In the genomic region with DNA sequence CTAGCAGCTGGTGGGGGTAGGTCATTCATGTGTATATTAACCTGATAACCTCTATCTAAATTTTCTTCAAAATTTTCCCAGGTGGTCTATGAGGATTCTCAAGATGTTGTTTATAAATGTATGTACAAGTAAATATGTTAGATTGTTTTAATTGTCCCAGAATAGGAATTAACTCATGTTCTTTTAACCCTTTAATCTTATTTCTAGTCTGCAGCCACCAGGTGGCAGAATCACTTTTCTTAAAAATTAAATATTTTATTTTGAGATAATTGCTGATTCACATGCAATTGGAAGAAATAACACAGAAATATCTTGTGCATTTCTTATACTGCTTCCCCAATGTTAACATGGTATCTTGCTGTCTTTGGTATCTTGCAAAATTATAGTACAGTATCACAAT, we compare ENCODE assay signal across 3 cellular contexts.
TF ChIP-seq lines count a peak whose summit lies in the region.

No MANE protein-coding gene starts in this region.

TF ChIP-seq in IMR-90, 13 proteins besides CTCF, POLR2A, EP300 and RAD21:
- TF ChIP-seq MXI1 (IDR thresholded peaks at IDR 0.05; ENCODE audit: borderline replicate concordance, low read depth, low read length) (no peak), SMC3 (IDR thresholded peaks at IDR 0.05; ENCODE audit: low read depth, low read length) (peak; percentile 34; the same call in 1 of the 2 replicates)

TF ChIP-seq in GM12878, 131 proteins besides CTCF, POLR2A, EP300 and RAD21:
- TF ChIP-seq, protein P1, sequence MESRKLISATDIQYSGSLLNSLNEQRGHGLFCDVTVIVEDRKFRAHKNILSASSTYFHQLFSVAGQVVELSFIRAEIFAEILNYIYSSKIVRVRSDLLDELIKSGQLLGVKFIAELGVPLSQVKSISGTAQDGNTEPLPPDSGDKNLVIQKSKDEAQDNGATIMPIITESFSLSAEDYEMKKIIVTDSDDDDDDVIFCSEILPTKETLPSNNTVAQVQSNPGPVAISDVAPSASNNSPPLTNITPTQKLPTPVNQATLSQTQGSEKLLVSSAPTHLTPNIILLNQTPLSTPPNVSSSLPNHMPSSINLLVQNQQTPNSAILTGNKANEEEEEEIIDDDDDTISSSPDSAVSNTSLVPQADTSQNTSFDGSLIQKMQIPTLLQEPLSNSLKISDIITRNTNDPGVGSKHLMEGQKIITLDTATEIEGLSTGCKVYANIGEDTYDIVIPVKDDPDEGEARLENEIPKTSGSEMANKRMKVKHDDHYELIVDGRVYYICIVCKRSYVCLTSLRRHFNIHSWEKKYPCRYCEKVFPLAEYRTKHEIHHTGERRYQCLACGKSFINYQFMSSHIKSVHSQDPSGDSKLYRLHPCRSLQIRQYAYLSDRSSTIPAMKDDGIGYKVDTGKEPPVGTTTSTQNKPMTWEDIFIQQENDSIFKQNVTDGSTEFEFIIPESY (IDR thresholded peaks at IDR 0.05), result no peak
- TF ChIP-seq RFX5 (IDR thresholded peaks at IDR 0.05; ENCODE audit: low read depth, low read length) (no peak), EZH2 (IDR thresholded peaks at IDR 0.05; ENCODE audit: borderline replicate concordance, control insufficient read depth, low read depth, low read length) (no peak), CREM (IDR thresholded peaks at IDR 0.05; ENCODE audit: low read depth) (no peak)
- TF ChIP-seq, protein P2, sequence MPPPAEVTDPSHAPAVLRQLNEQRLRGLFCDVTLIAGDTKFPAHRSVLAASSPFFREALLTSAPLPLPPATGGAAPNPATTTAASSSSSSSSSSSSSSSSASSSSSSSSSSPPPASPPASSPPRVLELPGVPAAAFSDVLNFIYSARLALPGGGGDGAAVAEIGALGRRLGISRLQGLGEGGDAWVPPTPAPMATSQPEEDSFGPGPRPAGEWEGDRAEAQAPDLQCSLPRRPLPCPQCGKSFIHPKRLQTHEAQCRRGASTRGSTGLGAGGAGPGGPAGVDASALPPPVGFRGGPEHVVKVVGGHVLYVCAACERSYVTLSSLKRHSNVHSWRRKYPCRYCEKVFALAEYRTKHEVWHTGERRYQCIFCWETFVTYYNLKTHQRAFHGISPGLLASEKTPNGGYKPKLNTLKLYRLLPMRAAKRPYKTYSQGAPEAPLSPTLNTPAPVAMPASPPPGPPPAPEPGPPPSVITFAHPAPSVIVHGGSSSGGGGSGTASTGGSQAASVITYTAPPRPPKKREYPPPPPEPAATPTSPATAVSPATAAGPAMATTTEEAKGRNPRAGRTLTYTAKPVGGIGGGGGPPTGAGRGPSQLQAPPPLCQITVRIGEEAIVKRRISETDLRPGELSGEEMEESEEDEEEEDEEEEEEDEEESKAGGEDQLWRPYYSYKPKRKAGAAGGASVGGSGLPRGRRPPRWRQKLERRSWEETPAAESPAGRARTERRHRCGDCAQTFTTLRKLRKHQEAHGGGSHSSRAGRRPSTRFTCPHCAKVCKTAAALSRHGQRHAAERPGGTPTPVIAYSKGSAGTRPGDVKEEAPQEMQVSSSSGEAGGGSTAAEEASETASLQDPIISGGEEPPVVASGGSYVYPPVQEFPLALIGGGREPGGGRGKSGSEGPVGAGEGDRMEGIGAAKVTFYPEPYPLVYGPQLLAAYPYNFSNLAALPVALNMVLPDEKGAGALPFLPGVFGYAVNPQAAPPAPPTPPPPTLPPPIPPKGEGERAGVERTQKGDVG (CRISPR knock-in tag; IDR thresholded peaks at IDR 0.05), result no peak

TF ChIP-seq in neural cell, 6 proteins besides CTCF, POLR2A, EP300 and RAD21:
- TF ChIP-seq TAF1 (IDR thresholded peaks at IDR 0.05; ENCODE audit: low read depth), result no peak
- TF ChIP-seq SMC3 (conservative IDR thresholded peaks at IDR 0.05; ENCODE audit: poor library complexity), result peak; percentile 38
